ENCODE assay signal across 8 cellular contexts in the genomic region with DNA sequence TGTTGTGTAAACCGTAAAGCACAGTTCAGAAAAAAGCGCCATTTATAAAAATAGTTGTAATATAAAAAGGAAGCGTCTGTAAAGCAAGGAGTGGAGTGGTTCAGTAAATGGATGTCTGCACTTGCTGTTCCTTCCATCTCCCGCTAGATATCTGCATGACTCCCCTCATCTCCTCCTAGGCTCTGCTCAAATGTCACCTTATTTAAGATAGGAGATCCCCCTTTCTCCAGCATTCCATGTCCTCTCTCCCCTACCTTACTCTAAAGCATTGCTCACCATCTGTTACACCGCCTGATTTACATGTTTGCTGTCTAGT. TPM values are rescaled to one million over a fixed set of nuclear protein-coding genes. Genes with fewer than 3 reads are reported as not detected.
DNase-seq lines count a peak whose midpoint lies in the region; ATAC-seq and TF ChIP-seq lines count a peak whose summit lies in the region.

No MANE protein-coding gene starts in this region.

- peak; percentile 9 for ATAC-seq in GM19467 (IDR thresholded peaks at IDR 0.05; ENCODE audit: unreplicated experiment)
- ATAC-seq in HG03571 (IDR thresholded peaks at IDR 0.05; ENCODE audit: unreplicated experiment), result peak; percentile 17
- peak; percentile 35 to 40 for ATAC-seq in naive B cell (ENCODE audit: low read depth in 2 of 2)
- ATAC-seq in GM19351 (IDR thresholded peaks at IDR 0.05; ENCODE audit: unreplicated experiment), result no peak

- peaks cover 0 to 8% (median 6%) of the 10 kb centered on the region in 3 donors for H3K27me3 Mint-ChIP-seq in naive B cell

- H3K4me3 ChIP-seq in choroid plexus epithelial cell (ENCODE audit: low read depth, low read length), result peak overlapping the region; percentile 98

- no peaks in the 10 kb centered on the region for H3K9me3 Mint-ChIP-seq in naive B cell

- H3K27ac Mint-ChIP-seq in naive B cell, result peak overlapping the region; percentile 91 to 98 (median 96)

- no peak for TF ChIP-seq CTCF in choroid plexus epithelial cell (conservative IDR thresholded peaks at IDR 0.05; ENCODE audit: low read depth, low read length)

- H3K36me3 Mint-ChIP-seq in naive B cell, result peaks cover 0 to 7% of the 10 kb centered on the region in 2 donors

- H3K4me1 Mint-ChIP-seq in naive B cell, result peaks cover 13 to 28% (median 25%) of the 10 kb centered on the region in 3 donors

- no peak for DNase-seq in choroid plexus epithelial cell (ENCODE audit: low read depth)
- DNase-seq in naive B cell, result no peak
- no peak for DNase-seq in iPS-NIHi11 (ENCODE audit: low spot score)
- no peak for DNase-seq in NCI-H446 treated with DMSO at 0.1 percent for 48 hours (lab: John Stamatoyannopoulos, UW)
- DNase-seq in OCI-M2 (lab: John Stamatoyannopoulos, UW; ENCODE audit: unreplicated experiment), result no peak

- H3K4me3 Mint-ChIP-seq in naive B cell, result peak overlapping the region; percentile 81 to 96 (median 92)

RNA-seq across cellular contexts. Expression of a gene that starts 0.7 kb away (rescaled TPM):
- 10 to 100 TPM; 28.5 to 85.5 (median 37.5) TPM for polyA plus RNA-seq in naive B cell (ENCODE audit: low read depth in 6 of 6)

RNA-seq across cellular contexts. Expression of a gene that starts 21.2 kb away (rescaled TPM):
- polyA plus RNA-seq in naive B cell (ENCODE audit: low read depth in 6 of 6), result not detected

RNA-seq across cellular contexts. Expression of a gene that starts 45.2 kb away (rescaled TPM):
- polyA plus RNA-seq in naive B cell (ENCODE audit: low read depth in 6 of 6), result not detected
